Comparison of ENCODE assay signal across 11 cellular contexts in genomic region chr10:29895436-29895835, GRCh38.
DNase-seq lines count a peak whose midpoint lies in the region; ATAC-seq and TF ChIP-seq lines count a peak whose summit lies in the region.
"Had no signal": no experiment of that assay in that cellular context is flagged by ENCODE, and none has a peak within 500 bp of the region (broad histone marks: within the 10 kb centered on the region; RNA-seq: fewer than 3 reads in every experiment).

No MANE protein-coding gene starts in this region.

- DNase-seq in AG08396 (ENCODE audit: low spot score) (peak; percentile 74), adipocyte (ENCODE audit: low read depth) (peak; percentile 97), glomerular visceral epithelial cell (ENCODE audit: extremely low spot score) (peak; percentile 56), omental fat pad (ENCODE audit: low spot score) (no peak), mesenteric fat pad (ENCODE audit: low spot score) (no peak), NCI-H510A (lab: John Stamatoyannopoulos, UW) (no peak)
- DNase-seq: NCI-H2107 had no signal

- peak; percentile 67 for ATAC-seq in omental fat pad (ENCODE audit: low FRiP score)
- ATAC-seq in GM21723 (IDR thresholded peaks at IDR 0.05; ENCODE audit: unreplicated experiment), result no peak
- no peak for ATAC-seq in GM21360 (IDR thresholded peaks at IDR 0.05; ENCODE audit: unreplicated experiment)
- ATAC-seq: activated CD4-positive, CD25-positive, alpha-beta regulatory T cell treated with anti-CD3 and anti-CD28 coated beads, Interleukin-2, amount 50 U/mL, for 24 hours; body of pancreas had no signal

- H3K4me3 ChIP-seq in adipocyte (ENCODE audit: low read length), result peak overlapping the region; percentile 66
- H3K4me3 ChIP-seq: body of pancreas had no signal

- no peak for TF ChIP-seq CTCF in omental fat pad (IDR thresholded peaks at IDR 0.05)

- H3K36me3 ChIP-seq in adipocyte (ENCODE audit: control insufficient read depth, insufficient read depth, low read length, severe bottlenecking), result no peaks in the 10 kb centered on the region

- peaks cover 26% of the 10 kb centered on the region for H3K4me1 ChIP-seq in adipocyte (ENCODE audit: control insufficient read depth, insufficient read depth, low read length)
- H3K4me1 ChIP-seq: body of pancreas had no signal

- H3K9me3 ChIP-seq in adipocyte (ENCODE audit: control insufficient read depth, low read length), result peaks cover 8% of the 10 kb centered on the region
- H3K9me3 ChIP-seq: body of pancreas had no signal

- peak overlapping the region; percentile 50 for H3K9ac ChIP-seq in adipocyte (ENCODE audit: low read length)

- H3K27me3 ChIP-seq in adipocyte (replicated peaks; ENCODE audit: control insufficient read depth, insufficient read depth, low read length), result peaks cover 5% of the 10 kb centered on the region
- H3K27me3 ChIP-seq: body of pancreas had no signal

Comparison
In these comparisons a context has a peak if more than half of its experiments do, and no peak if none do; other contexts are left out.
1. DNase-seq: peak in AG08396 (single experiment), adipocyte (single experiment) and glomerular visceral epithelial cell (single experiment); none in omental fat pad (single experiment), mesenteric fat pad (single experiment) and NCI-H510A (single experiment).